In the genomic region with DNA sequence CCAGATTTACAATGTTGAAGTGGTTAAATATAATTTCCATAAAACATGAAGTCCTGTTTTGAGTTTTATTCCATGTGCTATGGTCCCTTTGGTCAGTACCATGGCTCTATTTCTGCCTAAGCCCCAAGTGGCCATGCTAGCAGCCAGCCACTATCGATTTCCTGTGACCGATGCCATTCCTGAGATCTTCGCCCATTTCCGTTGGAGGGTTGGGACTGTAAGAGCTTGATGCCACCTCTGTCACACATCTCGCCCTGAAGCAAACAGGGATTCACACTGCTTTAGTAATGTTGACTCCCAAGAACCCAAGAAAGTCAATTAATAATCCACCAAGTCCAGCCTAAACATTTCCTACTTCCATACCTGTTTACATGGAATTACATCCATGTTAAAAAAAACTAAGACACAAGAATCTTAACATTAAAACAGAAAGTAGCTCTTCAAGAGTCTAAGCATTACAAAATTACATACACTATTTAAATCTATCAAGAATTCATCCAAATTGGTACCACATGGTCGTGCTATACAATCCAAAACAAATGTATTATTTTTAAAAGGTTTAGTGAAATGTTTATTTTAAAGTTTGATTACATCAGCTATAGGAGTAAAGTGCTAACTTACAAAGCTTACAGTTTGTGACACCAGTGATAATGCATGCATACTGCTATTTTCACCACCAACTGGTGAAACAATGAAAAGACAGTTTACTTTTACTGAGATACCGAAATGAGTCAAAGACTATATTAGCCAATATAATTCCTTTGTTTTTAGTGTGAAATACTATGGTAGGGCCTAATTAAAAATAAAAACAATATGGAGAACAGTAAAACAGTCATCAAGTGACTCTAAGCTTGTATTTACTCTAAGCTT, we compare ENCODE assay signal across 8 cellular contexts. TPM values are rescaled to one million over a fixed set of nuclear protein-coding genes. Genes with fewer than 3 reads are reported as not detected.
DNase-seq lines count a peak whose midpoint lies in the region; ATAC-seq and TF ChIP-seq lines count a peak whose summit lies in the region.

No MANE protein-coding gene starts in this region.

- peaks cover 54% of the 10 kb centered on the region for H3K36me3 Mint-ChIP-seq in activated naive CD4-positive, alpha-beta T cell treated with anti-CD3 and anti-CD28 coated beads for 36 hours (ENCODE audit: low read depth)

- peak overlapping the region; percentile 99 for H3K4me3 Mint-ChIP-seq in activated naive CD4-positive, alpha-beta T cell treated with anti-CD3 and anti-CD28 coated beads for 36 hours

- peaks cover 18% of the 10 kb centered on the region for H3K4me1 ChIP-seq in SJCRH30

- H3K27me3 Mint-ChIP-seq in activated naive CD4-positive, alpha-beta T cell treated with anti-CD3 and anti-CD28 coated beads for 36 hours (ENCODE audit: low read depth): no peaks in the 10 kb centered on the region

- H3K4me1 Mint-ChIP-seq in activated naive CD4-positive, alpha-beta T cell treated with anti-CD3 and anti-CD28 coated beads for 36 hours (ENCODE audit: low read depth): peaks cover 57% of the 10 kb centered on the region

- no peaks in the 10 kb centered on the region for H3K9me3 Mint-ChIP-seq in activated naive CD4-positive, alpha-beta T cell treated with anti-CD3 and anti-CD28 coated beads for 36 hours

- peak overlapping the region; percentile 93 for H3K4me3 ChIP-seq in SJCRH30
- H3K4me3 ChIP-seq in epithelial cell of esophagus (ENCODE audit: low read length): peak overlapping the region; percentile 99

- H3K9me3 ChIP-seq in SJCRH30 (replicated peaks): no peaks in the 10 kb centered on the region

- peaks cover 72% of the 10 kb centered on the region for H3K36me3 ChIP-seq in SJCRH30

- TF ChIP-seq CTCF in epithelial cell of esophagus (IDR thresholded peaks at IDR 0.05; ENCODE audit: insufficient read depth, low read depth, low read length, missing control alignments): peak; percentile 32

- peak overlapping the region; percentile 100 for H3K27ac Mint-ChIP-seq in activated naive CD4-positive, alpha-beta T cell treated with anti-CD3 and anti-CD28 coated beads for 36 hours

- no peaks in the 10 kb centered on the region; the same call in 1 of the 2 replicates for H3K27me3 ChIP-seq in SJCRH30

- no peak for ATAC-seq in HG03095 (IDR thresholded peaks at IDR 0.05; ENCODE audit: unreplicated experiment)

- intact Hi-C loops in activated naive CD4-positive, alpha-beta T cell treated with anti-CD3 and anti-CD28 coated beads for 36 hours (cut with micrococcal nuclease): loop anchor here (1.0 to 5.0 kb wide), 4 partner anchors 137 to 432 kb away; no protein-coding TSS in a partner anchor

- no peak overlapping the region for H3K27ac ChIP-seq in SJCRH30

- CTCF ChIA-PET in activated naive CD4-positive, alpha-beta T cell treated with anti-CD3 and anti-CD28 coated beads for 36 hours (lab: Charles Lee): interaction anchor here (0.5 to 1.6 kb wide), 8 partner anchors 9 to 214 kb away, joined by 3 to 6 read pairs (median 4); a partner anchor contains a TSS

- DNase-seq in activated naive CD4-positive, alpha-beta T cell treated with anti-CD3 and anti-CD28 coated beads for 36 hours: no peak
- DNase-seq in activated naive CD4-positive, alpha-beta T cell treated with Interleukin-2 at 50 U/mL for 16 hours: no peak
- no peak for DNase-seq in SJCRH30
- DNase-seq in epithelial cell of esophagus (ENCODE audit: low read depth): peak; percentile 62
- peak; percentile 32 for DNase-seq in pons (ENCODE audit: low spot score)
- no peak for DNase-seq in NCI-H128 (lab: John Stamatoyannopoulos, UW; ENCODE audit: unreplicated experiment)
- no peak for DNase-seq in GOT3 (lab: John Stamatoyannopoulos, UW)

RNA-seq across cellular contexts. Expression of a gene that starts 2.5 kb away (rescaled TPM):
- total RNA-seq in activated naive CD4-positive, alpha-beta T cell treated with anti-CD3 and anti-CD28 coated beads for 36 hours: 100 to 1,000 TPM; 297 to 304 TPM
- 423 and 517 TPM in 2 replicates for total RNA-seq in SJCRH30 (2014; rRNA removed; shearing (Covaris generic))

RNA-seq across cellular contexts. Expression of a gene that starts 32.3 kb away (rescaled TPM):
- 10 to 100 TPM; 39.8 to 46.0 TPM for total RNA-seq in activated naive CD4-positive, alpha-beta T cell treated with anti-CD3 and anti-CD28 coated beads for 36 hours
- total RNA-seq in SJCRH30 (2014; rRNA removed; shearing (Covaris generic)): 59.0 and 72.2 TPM in 2 replicates

RNA-seq across cellular contexts. Expression of a gene that starts 40.3 kb away (rescaled TPM):
- 100 to 1,000 TPM; 120 to 134 TPM for total RNA-seq in activated naive CD4-positive, alpha-beta T cell treated with anti-CD3 and anti-CD28 coated beads for 36 hours
- total RNA-seq in SJCRH30 (2014; rRNA removed; shearing (Covaris generic)): 282 and 419 TPM in 2 replicates

RNA-seq across cellular contexts. Expression of a gene that starts 40.4 kb away (rescaled TPM):
- total RNA-seq in activated naive CD4-positive, alpha-beta T cell treated with anti-CD3 and anti-CD28 coated beads for 36 hours: 10 to 100 TPM; 33.6 to 38.1 TPM
- 27.6 and 28.7 TPM in 2 replicates for total RNA-seq in SJCRH30 (2014; rRNA removed; shearing (Covaris generic))

Comparison
In these comparisons a context has a peak if more than half of its experiments do, and no peak if none do; other contexts are left out.
1. DNase-seq: peak in epithelial cell of esophagus (single experiment) and pons (single experiment); none in activated naive CD4-positive, alpha-beta T cell treated with anti-CD3 and anti-CD28 coated beads for 36 hours (single experiment), activated naive CD4-positive, alpha-beta T cell treated with Interleukin-2 at 50 U/mL for 16 hours (single experiment), SJCRH30 (0 of 2), NCI-H128 (single experiment) and GOT3 (single experiment).